1 cellular context compared by ENCODE assay signal in genomic region chr9:127570533-127571111, GRCh38.
TF ChIP-seq lines count a peak whose summit lies in the region.

No MANE protein-coding gene starts in this region.

TF ChIP-seq in SK-N-SH treated with all-trans-retinoic acid at 6 μM for 48 hours, 23 proteins besides CTCF, POLR2A, EP300 and RAD21 (continued from another document):
- no peak for TF ChIP-seq POU6F1 (CRISPR knock-in tag; IDR thresholded peaks at IDR 0.05; ENCODE audit: borderline replicate concordance, low read depth)
TF ChIP-seq in SK-N-SH treated with all-trans-retinoic acid at 6 μM for 48 hours: peak in this region for 0.
